In the genomic region with DNA sequence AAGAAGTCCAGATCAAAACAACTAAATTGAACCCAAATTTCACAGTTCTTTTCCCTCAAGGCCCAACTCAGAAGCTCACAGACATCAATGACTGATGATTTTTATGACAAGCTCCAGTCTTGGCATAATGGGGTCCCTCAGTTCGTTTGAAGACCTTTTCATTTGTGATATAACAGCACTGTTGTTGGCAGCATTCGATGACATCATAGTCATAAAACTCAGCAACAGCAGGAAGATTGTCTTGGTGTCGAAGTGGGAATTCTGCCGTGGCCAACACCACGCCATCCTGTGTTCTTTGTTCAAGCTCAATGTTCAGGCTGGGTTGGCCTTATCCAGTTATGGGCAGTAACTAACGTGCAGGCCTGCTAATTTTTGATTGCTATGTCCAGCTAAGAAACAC, we compare ENCODE assay signal across 27 cellular contexts.
DNase-seq lines count a peak whose midpoint lies in the region; ATAC-seq, FAIRE-seq and TF ChIP-seq lines count a peak whose summit lies in the region.
"Had no signal": no experiment of that assay in that cellular context is flagged by ENCODE, and none has a peak within 500 bp of the region (broad histone marks: within the 10 kb centered on the region; RNA-seq: fewer than 3 reads in every experiment).

No MANE protein-coding gene starts in this region.

- peaks cover 3% of the 10 kb centered on the region for H3K9me3 Mint-ChIP-seq in CD4-positive, alpha-beta T cell

- no peak overlapping the region for H3K4me3 ChIP-seq in bronchial epithelial cell (ENCODE audit: low read depth, low read length)
- H3K4me3 ChIP-seq: GM12878, GM23338, HAP-1, SK-N-MC had no signal

- DNase-seq in COLO829 (ENCODE audit: low spot score) (peak; percentile 89), bronchial epithelial cell (ENCODE audit: low read depth) (no peak), inferior parietal cortex (ENCODE audit: extremely low spot score) (peak; percentile 21), superior temporal gyrus (ENCODE audit: extremely low spot score) (peak; percentile 56), left colon (no peak)
- DNase-seq in CD4-positive, alpha-beta T cell, result no peak
- DNase-seq: BE2C, COR-L47, DMS 273 treated with DMSO at 0.1 percent for 48 hours, DMS79 treated with DMSO at 0.1 percent for 48 hours, Karpas-422, NCI-H1694 treated with DMSO at 0.1 percent for 48 hours, NCI-H2081 treated with DMSO at 0.1 percent for 48 hours, NCI-H2171 treated with DMSO at 0.1 percent for 48 hours, NCI-H524 treated with DMSO at 0.1 percent for 48 hours, OCI-M1, Right ventricle myocardium superior, SW 1271 had no signal

- no peak overlapping the region for H3K27ac Mint-ChIP-seq in CD4-positive, alpha-beta T cell
- H3K27ac Mint-ChIP-seq: GM23338, IgD-negative memory B cell had no signal

- FAIRE-seq in bronchial epithelial cell (lab: Jason Lieb, UNC), result peak; percentile 13
- FAIRE-seq: A204.1, GM12878, HTR-8/SVneo, RCC 7860 had no signal

- ATAC-seq in GM21447 (IDR thresholded peaks at IDR 0.05; ENCODE audit: unreplicated experiment) (no peak), left colon (no peak)
- ATAC-seq in CD4-positive, alpha-beta T cell (ENCODE audit: poor library complexity), result no peak
- ATAC-seq: GM12878, GM23338 had no signal

- intact Hi-C loops in left colon (cut with DNase I, micrococcal nuclease), result no loop called here
- intact Hi-C loops in CD4-positive, alpha-beta T cell (cut with DNase I, micrococcal nuclease), result no loop called here

- peaks cover 5% of the 10 kb centered on the region for H3K27me3 Mint-ChIP-seq in CD4-positive, alpha-beta T cell

- CTCF ChIA-PET in CD4-positive, alpha-beta T cell (lab: Charles Lee), result no interaction called here

- H3K27me3 ChIP-seq in bronchial epithelial cell (ENCODE audit: control insufficient read depth, insufficient read depth, low read length), result no peaks in the 10 kb centered on the region
- no peaks in the 10 kb centered on the region for H3K27me3 ChIP-seq in CD4-positive, alpha-beta T cell (ENCODE audit: control insufficient read depth, insufficient read depth, low read length)
- H3K27me3 ChIP-seq: BE2C had no signal

- no peaks in the 10 kb centered on the region for H3K36me3 Mint-ChIP-seq in CD4-positive, alpha-beta T cell (ENCODE audit: low read depth)

- no peaks in the 10 kb centered on the region for H3K4me1 Mint-ChIP-seq in CD4-positive, alpha-beta T cell (ENCODE audit: low read depth)
- H3K4me1 Mint-ChIP-seq: GM23338 had no signal

- TF ChIP-seq CTCF in bronchial epithelial cell (IDR thresholded peaks at IDR 0.05; ENCODE audit: insufficient read depth, low read length, severe bottlenecking), result no peak
- no peak for TF ChIP-seq CTCF in CD4-positive, alpha-beta T cell (IDR thresholded peaks at IDR 0.05)

- H3K27ac ChIP-seq in CD4-positive, alpha-beta T cell (ENCODE audit: low read depth, low read length), result no peak overlapping the region
- H3K27ac ChIP-seq: SK-N-MC had no signal

- no peak overlapping the region for H3K4me3 Mint-ChIP-seq in CD4-positive, alpha-beta T cell
- H3K4me3 Mint-ChIP-seq: GM23338, IgD-negative memory B cell had no signal

- H3K36me3 ChIP-seq in bronchial epithelial cell (ENCODE audit: control insufficient read depth, insufficient read depth, low read length), result no peaks in the 10 kb centered on the region
- H3K36me3 ChIP-seq: BE2C, HAP-1 had no signal

- peaks cover under 1% of the 10 kb centered on the region for H3K9me3 ChIP-seq in CD4-positive, alpha-beta T cell (ENCODE audit: control insufficient read depth, low read length)
- H3K9me3 ChIP-seq: BE2C, HAP-1 had no signal

- POLR2A ChIA-PET in CD4-positive, alpha-beta T cell (lab: Charles Lee), result no interaction called here

Comparison
In these comparisons a context has a peak if more than half of its experiments do, and no peak if none do; other contexts are left out.
1. DNase-seq: peak in COLO829 (single experiment), inferior parietal cortex (single experiment) and superior temporal gyrus (single experiment); none in bronchial epithelial cell (single experiment), left colon (0 of 2) and CD4-positive, alpha-beta T cell (0 of 10).